1 cellular context compared by ENCODE assay signal in genomic region chr17:67375761-67376160, GRCh38.
TF ChIP-seq lines count a peak whose summit lies in the region.

No MANE protein-coding gene starts in this region.

TF ChIP-seq in HepG2, 621 proteins besides CTCF, POLR2A, EP300 and RAD21:
- TF ChIP-seq KDM5A (IDR thresholded peaks at IDR 0.05; ENCODE audit: borderline replicate concordance, low read length) (no peak), POLR2AphosphoS5 (IDR thresholded peaks at IDR 0.05; ENCODE audit: low read depth, low read length) (no peak), ATAD3A (CRISPR knock-in tag; IDR thresholded peaks at IDR 0.05) (no peak), ZNF768 (CRISPR knock-in tag; IDR thresholded peaks at IDR 0.05) (no peak), PTBP1 (IDR thresholded peaks at IDR 0.05; ENCODE audit: low read depth, low read length, poor library complexity, severe bottlenecking) (no peak), ZMAT5 (CRISPR knock-in tag; IDR thresholded peaks at IDR 0.05; ENCODE audit: borderline replicate concordance, low read depth) (no peak), SKIL (CRISPR knock-in tag; IDR thresholded peaks at IDR 0.05; ENCODE audit: borderline replicate concordance) (no peak), HOXA5 (CRISPR knock-in tag; IDR thresholded peaks at IDR 0.05) (no peak), MLLT10 (CRISPR knock-in tag; IDR thresholded peaks at IDR 0.05) (no peak), MTA1 (CRISPR knock-in tag; IDR thresholded peaks at IDR 0.05; ENCODE audit: borderline replicate concordance) (no peak), ZNF34 (CRISPR knock-in tag; IDR thresholded peaks at IDR 0.05; ENCODE audit: borderline replicate concordance) (no peak), ZMYM2 (CRISPR knock-in tag; IDR thresholded peaks at IDR 0.05) (no peak), REXO4 (CRISPR knock-in tag; IDR thresholded peaks at IDR 0.05; ENCODE audit: borderline replicate concordance) (no peak), JUND (CRISPR knock-in tag; IDR thresholded peaks at IDR 0.05) (no peak), ZNF296 (CRISPR knock-in tag; conservative IDR thresholded peaks at IDR 0.05) (no peak), HCFC1 (IDR thresholded peaks at IDR 0.05; ENCODE audit: low read depth, low read length) (no peak), ZNF775 (CRISPR knock-in tag; IDR thresholded peaks at IDR 0.05; ENCODE audit: borderline replicate concordance) (no peak), ZSCAN29 (CRISPR knock-in tag; conservative IDR thresholded peaks at IDR 0.05) (no peak), RBFOX2 (IDR thresholded peaks at IDR 0.05; ENCODE audit: low read depth, low read length) (no peak)
- TF ChIP-seq, protein P1, sequence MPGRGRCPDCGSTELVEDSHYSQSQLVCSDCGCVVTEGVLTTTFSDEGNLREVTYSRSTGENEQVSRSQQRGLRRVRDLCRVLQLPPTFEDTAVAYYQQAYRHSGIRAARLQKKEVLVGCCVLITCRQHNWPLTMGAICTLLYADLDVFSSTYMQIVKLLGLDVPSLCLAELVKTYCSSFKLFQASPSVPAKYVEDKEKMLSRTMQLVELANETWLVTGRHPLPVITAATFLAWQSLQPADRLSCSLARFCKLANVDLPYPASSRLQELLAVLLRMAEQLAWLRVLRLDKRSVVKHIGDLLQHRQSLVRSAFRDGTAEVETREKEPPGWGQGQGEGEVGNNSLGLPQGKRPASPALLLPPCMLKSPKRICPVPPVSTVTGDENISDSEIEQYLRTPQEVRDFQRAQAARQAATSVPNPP (CRISPR knock-in tag; IDR thresholded peaks at IDR 0.05), result no peak
